In the genomic region with DNA sequence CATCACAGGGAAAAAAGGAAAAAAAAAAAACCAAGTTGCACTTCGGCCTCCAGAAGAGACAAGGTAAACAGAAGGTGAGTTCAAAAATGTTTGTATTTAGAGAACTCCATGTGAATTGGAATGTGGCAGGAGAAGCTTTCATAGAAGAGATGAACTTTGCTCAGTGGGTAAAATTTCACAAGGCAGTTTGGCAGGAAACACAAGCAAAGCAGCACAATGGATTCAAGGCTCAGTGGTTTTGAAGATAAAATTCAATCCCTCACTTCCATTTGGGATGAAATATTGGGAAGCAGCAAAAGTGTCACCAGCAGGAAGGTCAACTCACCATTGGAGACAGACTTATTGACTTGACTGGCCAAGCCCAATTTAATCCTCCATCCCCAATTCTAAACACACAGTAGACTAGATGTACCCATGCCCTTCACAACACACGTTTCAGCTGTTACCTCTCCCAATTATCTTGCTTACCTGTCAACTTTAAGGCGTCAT, we compare ENCODE assay signal across 16 cellular contexts.
DNase-seq lines count a peak whose midpoint lies in the region; ATAC-seq and TF ChIP-seq lines count a peak whose summit lies in the region.
"Had no signal": no experiment of that assay in that cellular context is flagged by ENCODE, and none has a peak within 500 bp of the region (broad histone marks: within the 10 kb centered on the region; RNA-seq: fewer than 3 reads in every experiment).

No MANE protein-coding gene starts in this region.

- TF ChIP-seq CTCF in WTC11 (IDR thresholded peaks at IDR 0.05) = no peak
- TF ChIP-seq CTCF in hepatocyte (IDR thresholded peaks at IDR 0.05; ENCODE audit: poor library complexity) = no peak
- no peak for TF ChIP-seq CTCF in liver (IDR thresholded peaks at IDR 0.05; ENCODE audit: low read depth, low read length, missing input control)

- peaks cover 29% of the 10 kb centered on the region for H3K9me3 Mint-ChIP-seq in WTC11
- peaks cover 27 to 46% of the 10 kb centered on the region in 2 donors for H3K9me3 Mint-ChIP-seq in stimulated activated naive CD8-positive, alpha-beta T cell treated with anti-CD3 and anti-CD28 coated beads, Interleukin-15, amount 100 ng/mL, for 72 hours

- DNase-seq in WTC11 (ENCODE audit: low spot score) (no peak), hepatocyte (ENCODE audit: low spot score) (peak; percentile 28), renal cortical epithelial cell (ENCODE audit: low read depth) (peak; percentile 41), UCSD-AML1 (lab: John Stamatoyannopoulos, UW; ENCODE audit: unreplicated experiment) (no peak), epidermal melanocyte (ENCODE audit: insufficient read length, low spot score) (no peak)
- no peak for DNase-seq in stimulated activated naive CD8-positive, alpha-beta T cell treated with anti-CD3 and anti-CD28 coated beads, Interleukin-15, amount 100 ng/mL, for 72 hours
- DNase-seq: C1 segment of cervical spinal cord; CD4-positive, alpha-beta memory T cell; COR-L47; DMS153; DMS79 treated with DMSO at 0.1 percent for 48 hours; GF-D8; H9 had no signal

- peaks cover 13% of the 10 kb centered on the region for H3K36me3 Mint-ChIP-seq in WTC11

- peaks cover 3% of the 10 kb centered on the region; the same call in 1 of the 2 replicates for H3K4me1 Mint-ChIP-seq in WTC11
- H3K4me1 Mint-ChIP-seq in stimulated activated naive CD8-positive, alpha-beta T cell treated with anti-CD3 and anti-CD28 coated beads, Interleukin-15, amount 100 ng/mL, for 72 hours = peaks cover 18% of the 10 kb centered on the region
- H3K4me1 Mint-ChIP-seq: GM23338 had no signal

- H3K36me3 ChIP-seq in hepatocyte (replicated peaks; ENCODE audit: insufficient read depth, low read depth) = no peaks in the 10 kb centered on the region
- H3K36me3 ChIP-seq in liver (ENCODE audit: control insufficient read depth in 4 of 4, insufficient read depth in 3 of 4, low read depth in 1 of 4, low read length in 3 of 4) = no peaks in the 10 kb centered on the region

- H3K9ac ChIP-seq in liver (ENCODE audit: low read depth in 1 of 2, low read length in 2 of 2) = no peak overlapping the region

- no peak overlapping the region for H3K4me2 ChIP-seq in hepatocyte
- H3K4me2 ChIP-seq: GM23338 had no signal

- no peak overlapping the region for H3K27ac Mint-ChIP-seq in WTC11
- H3K27ac Mint-ChIP-seq in stimulated activated naive CD8-positive, alpha-beta T cell treated with anti-CD3 and anti-CD28 coated beads, Interleukin-15, amount 100 ng/mL, for 72 hours = no peak overlapping the region
- H3K27ac Mint-ChIP-seq: GM23338, H9 had no signal

- H3K4me3 Mint-ChIP-seq in WTC11 = no peak overlapping the region
- H3K4me3 Mint-ChIP-seq in stimulated activated naive CD8-positive, alpha-beta T cell treated with anti-CD3 and anti-CD28 coated beads, Interleukin-15, amount 100 ng/mL, for 72 hours = no peak overlapping the region
- H3K4me3 Mint-ChIP-seq: CD4-positive, alpha-beta memory T cell; GM23338; H9 had no signal

- no peak overlapping the region for H2AFZ ChIP-seq in hepatocyte
- H2AFZ ChIP-seq: GM23338 had no signal

- H3K27ac ChIP-seq in hepatocyte (peak overlapping the region; percentile 59), liver (ENCODE audit: low read depth in 1 of 2, low read length in 2 of 2) (peak overlapping the region; percentile 52 to 55)

- H3K4me1 ChIP-seq in hepatocyte (ENCODE audit: insufficient read depth) (no peaks in the 10 kb centered on the region), liver (ENCODE audit: control insufficient read depth in 4 of 4, insufficient read depth in 4 of 4, low read length in 3 of 4) (peaks cover 0 to 45% (median 32%) of the 10 kb centered on the region in 4 donors)

- H3K4me3 ChIP-seq in hepatocyte (no peak overlapping the region), liver (ENCODE audit: low read depth in 1 of 3, low read length in 3 of 3) (no peak overlapping the region)
- H3K4me3 ChIP-seq: GM23338 had no signal

- 75% methylated on average over 3 of the region's 3 CpGs for WGBS in hepatocyte (ENCODE audit: low lambda C conversion rate, missing lambda C conversion rate)
- 35% methylated on average over 3 of the region's 3 CpGs for WGBS in liver

- H3K79me2 ChIP-seq in hepatocyte = no peaks in the 10 kb centered on the region

- POLR2A ChIA-PET in WTC11 (lab: Charles Lee) = no interaction called here

- H3K9me3 ChIP-seq in hepatocyte (ENCODE audit: low read depth) (peaks cover 8% of the 10 kb centered on the region), liver (ENCODE audit: control insufficient read depth in 4 of 4, low read length in 3 of 4) (no peaks in the 10 kb centered on the region)

- TF ChIP-seq RAD21 in liver (IDR thresholded peaks at IDR 0.05) = peak; percentile 61 to 73

- CTCF ChIA-PET in WTC11 (lab: Charles Lee) = no interaction called here

- no peaks in the 10 kb centered on the region for H4K20me1 ChIP-seq in hepatocyte (ENCODE audit: insufficient read depth, poor library complexity, severe bottlenecking)

- ATAC-seq in WTC11 = no peak
- ATAC-seq in stimulated activated naive CD8-positive, alpha-beta T cell treated with anti-CD3 and anti-CD28 coated beads, Interleukin-15, amount 100 ng/mL, for 72 hours = no peak
- ATAC-seq: GM23338, HCT116 had no signal

- H3K9me2 ChIP-seq in hepatocyte (replicated peaks; ENCODE audit: insufficient read depth) = no peaks in the 10 kb centered on the region

- H3K27me3 ChIP-seq in hepatocyte (no peaks in the 10 kb centered on the region), liver (ENCODE audit: control insufficient read depth in 4 of 4, insufficient read depth in 4 of 4, low read length in 3 of 4) (no peaks in the 10 kb centered on the region)

- H3K27me3 Mint-ChIP-seq in WTC11 (ENCODE audit: low read depth) = no peaks in the 10 kb centered on the region
- H3K27me3 Mint-ChIP-seq in stimulated activated naive CD8-positive, alpha-beta T cell treated with anti-CD3 and anti-CD28 coated beads, Interleukin-15, amount 100 ng/mL, for 72 hours = no peaks in the 10 kb centered on the region
- H3K27me3 Mint-ChIP-seq: CD4-positive, alpha-beta memory T cell had no signal

TF ChIP-seq in WTC11, 78 proteins besides CTCF, POLR2A, EP300 and RAD21:
- TF ChIP-seq GABPB1 (CRISPR knock-in tag; IDR thresholded peaks at IDR 0.05) (0 out of 2 replicates have a peak, but pooled peaks have one; percentile 16), ZNF396 (CRISPR knock-in tag; IDR thresholded peaks at IDR 0.05; ENCODE audit: borderline replicate concordance) (no peak)

TF ChIP-seq in liver, 16 proteins besides CTCF, POLR2A, EP300 and RAD21 (continues in another document):
- TF ChIP-seq EGR1 (IDR thresholded peaks at IDR 0.05; ENCODE audit: low read depth in 2 of 2) (peak in 1 of 2 donors; percentile 69), FOXA2 (IDR thresholded peaks at IDR 0.05) (peak; percentile 87), FOXA1 (IDR thresholded peaks at IDR 0.05) (peak; percentile 80), SP1 (IDR thresholded peaks at IDR 0.05) (peak; percentile 93), HNF4A (conservative IDR thresholded peaks at IDR 0.05) (peak; percentile 99), NR2F2 (IDR thresholded peaks at IDR 0.05) (peak; percentile 59), HNF4G (IDR thresholded peaks at IDR 0.05) (peak; percentile 98), YY1 (IDR thresholded peaks at IDR 0.05) (peak; percentile 85)
- TF ChIP-seq, protein P1, sequence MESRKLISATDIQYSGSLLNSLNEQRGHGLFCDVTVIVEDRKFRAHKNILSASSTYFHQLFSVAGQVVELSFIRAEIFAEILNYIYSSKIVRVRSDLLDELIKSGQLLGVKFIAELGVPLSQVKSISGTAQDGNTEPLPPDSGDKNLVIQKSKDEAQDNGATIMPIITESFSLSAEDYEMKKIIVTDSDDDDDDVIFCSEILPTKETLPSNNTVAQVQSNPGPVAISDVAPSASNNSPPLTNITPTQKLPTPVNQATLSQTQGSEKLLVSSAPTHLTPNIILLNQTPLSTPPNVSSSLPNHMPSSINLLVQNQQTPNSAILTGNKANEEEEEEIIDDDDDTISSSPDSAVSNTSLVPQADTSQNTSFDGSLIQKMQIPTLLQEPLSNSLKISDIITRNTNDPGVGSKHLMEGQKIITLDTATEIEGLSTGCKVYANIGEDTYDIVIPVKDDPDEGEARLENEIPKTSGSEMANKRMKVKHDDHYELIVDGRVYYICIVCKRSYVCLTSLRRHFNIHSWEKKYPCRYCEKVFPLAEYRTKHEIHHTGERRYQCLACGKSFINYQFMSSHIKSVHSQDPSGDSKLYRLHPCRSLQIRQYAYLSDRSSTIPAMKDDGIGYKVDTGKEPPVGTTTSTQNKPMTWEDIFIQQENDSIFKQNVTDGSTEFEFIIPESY (IDR thresholded peaks at IDR 0.05) = peak; percentile 84
- TF ChIP-seq, protein P2, sequence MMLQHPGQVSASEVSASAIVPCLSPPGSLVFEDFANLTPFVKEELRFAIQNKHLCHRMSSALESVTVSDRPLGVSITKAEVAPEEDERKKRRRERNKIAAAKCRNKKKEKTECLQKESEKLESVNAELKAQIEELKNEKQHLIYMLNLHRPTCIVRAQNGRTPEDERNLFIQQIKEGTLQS (IDR thresholded peaks at IDR 0.05) = no peak
- TF ChIP-seq, protein P3, sequence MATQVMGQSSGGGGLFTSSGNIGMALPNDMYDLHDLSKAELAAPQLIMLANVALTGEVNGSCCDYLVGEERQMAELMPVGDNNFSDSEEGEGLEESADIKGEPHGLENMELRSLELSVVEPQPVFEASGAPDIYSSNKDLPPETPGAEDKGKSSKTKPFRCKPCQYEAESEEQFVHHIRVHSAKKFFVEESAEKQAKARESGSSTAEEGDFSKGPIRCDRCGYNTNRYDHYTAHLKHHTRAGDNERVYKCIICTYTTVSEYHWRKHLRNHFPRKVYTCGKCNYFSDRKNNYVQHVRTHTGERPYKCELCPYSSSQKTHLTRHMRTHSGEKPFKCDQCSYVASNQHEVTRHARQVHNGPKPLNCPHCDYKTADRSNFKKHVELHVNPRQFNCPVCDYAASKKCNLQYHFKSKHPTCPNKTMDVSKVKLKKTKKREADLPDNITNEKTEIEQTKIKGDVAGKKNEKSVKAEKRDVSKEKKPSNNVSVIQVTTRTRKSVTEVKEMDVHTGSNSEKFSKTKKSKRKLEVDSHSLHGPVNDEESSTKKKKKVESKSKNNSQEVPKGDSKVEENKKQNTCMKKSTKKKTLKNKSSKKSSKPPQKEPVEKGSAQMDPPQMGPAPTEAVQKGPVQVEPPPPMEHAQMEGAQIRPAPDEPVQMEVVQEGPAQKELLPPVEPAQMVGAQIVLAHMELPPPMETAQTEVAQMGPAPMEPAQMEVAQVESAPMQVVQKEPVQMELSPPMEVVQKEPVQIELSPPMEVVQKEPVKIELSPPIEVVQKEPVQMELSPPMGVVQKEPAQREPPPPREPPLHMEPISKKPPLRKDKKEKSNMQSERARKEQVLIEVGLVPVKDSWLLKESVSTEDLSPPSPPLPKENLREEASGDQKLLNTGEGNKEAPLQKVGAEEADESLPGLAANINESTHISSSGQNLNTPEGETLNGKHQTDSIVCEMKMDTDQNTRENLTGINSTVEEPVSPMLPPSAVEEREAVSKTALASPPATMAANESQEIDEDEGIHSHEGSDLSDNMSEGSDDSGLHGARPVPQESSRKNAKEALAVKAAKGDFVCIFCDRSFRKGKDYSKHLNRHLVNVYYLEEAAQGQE (IDR thresholded peaks at IDR 0.05) = peak; percentile 67
- TF ChIP-seq, protein P4, sequence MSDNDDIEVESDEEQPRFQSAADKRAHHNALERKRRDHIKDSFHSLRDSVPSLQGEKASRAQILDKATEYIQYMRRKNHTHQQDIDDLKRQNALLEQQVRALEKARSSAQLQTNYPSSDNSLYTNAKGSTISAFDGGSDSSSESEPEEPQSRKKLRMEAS (IDR thresholded peaks at IDR 0.05) = peak; percentile 94

Comparison
In these comparisons a context has a peak if more than half of its experiments do, and no peak if none do; other contexts are left out.
1. DNase-seq: peak in hepatocyte (single experiment) and renal cortical epithelial cell (single experiment); none in WTC11 (single experiment), stimulated activated naive CD8-positive, alpha-beta T cell treated with anti-CD3 and anti-CD28 coated beads, Interleukin-15, amount 100 ng/mL, for 72 hours (0 of 2), UCSD-AML1 (single experiment) and epidermal melanocyte (single experiment).